ENCODE assay signal across 12 cellular contexts in the genomic region with DNA sequence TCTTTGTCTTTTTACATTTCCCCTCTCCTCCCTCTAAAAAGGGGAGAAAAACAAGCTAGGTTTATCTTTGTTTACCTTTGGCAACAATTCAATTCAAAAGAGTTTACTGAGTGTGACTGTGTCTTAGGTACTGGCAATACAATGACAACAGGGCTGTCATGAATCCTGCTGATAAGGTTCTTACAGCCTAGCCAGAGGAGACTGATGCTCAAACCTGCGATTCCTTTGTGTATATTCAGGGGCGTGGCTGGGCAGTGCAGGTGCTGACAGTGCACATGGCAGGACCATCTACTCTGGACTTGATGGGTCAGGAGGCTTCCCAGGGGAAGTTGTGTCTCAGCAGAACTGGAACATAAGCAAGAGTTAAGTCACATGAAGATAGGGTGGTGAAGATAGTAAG.
"Had no signal": no experiment of that assay in that cellular context is flagged by ENCODE, and none has a peak within 500 bp of the region (broad histone marks: within the 10 kb centered on the region; RNA-seq: fewer than 3 reads in every experiment).

No MANE protein-coding gene starts in this region.

- H3K9me3 ChIP-seq: colonic mucosa, gastrocnemius medialis, left lung, pancreas, stomach, thoracic aorta had no signal

- H3K27ac ChIP-seq: colonic mucosa, left lung, pancreas, stomach, thoracic aorta had no signal

- H3K27me3 ChIP-seq: colonic mucosa, gastrocnemius medialis, heart right ventricle, left lung, pancreas, stomach had no signal

- H3K36me3 ChIP-seq: colonic mucosa, gastrocnemius medialis, left lung, pancreas, stomach, thoracic aorta had no signal

- DNase-seq: activated CD4-positive, alpha-beta T cell treated with anti-CD3 and anti-CD28 coated beads for 48 hours; activated CD8-positive, alpha-beta memory T cell treated with anti-CD3 and anti-CD28 coated beads, Interleukin-2, amount 50 U/mL, for 48 hours; activated CD8-positive, alpha-beta T cell treated with anti-CD3 and anti-CD28 coated beads, Interleukin-2, amount 10 ng/mL, durations not matched to agents 7 days and 5 days; colonic mucosa; effector CD4-positive, alpha-beta T cell; gastrocnemius medialis; heart right ventricle; left lung; mesenchymal stem cell; pancreas; stomach had no signal

- H3K4me3 ChIP-seq: colonic mucosa, gastrocnemius medialis, heart right ventricle, left lung, pancreas, stomach, thoracic aorta had no signal

- ATAC-seq: activated CD8-positive, alpha-beta T cell treated with anti-CD3 and anti-CD28 coated beads, Interleukin-2, amount 10 ng/mL, durations not matched to agents 7 days and 5 days; gastrocnemius medialis; left lung; pancreas had no signal

- H3K4me1 ChIP-seq: colonic mucosa, left lung, pancreas, stomach had no signal
